8 cellular contexts compared by ENCODE assay signal in the genomic region with DNA sequence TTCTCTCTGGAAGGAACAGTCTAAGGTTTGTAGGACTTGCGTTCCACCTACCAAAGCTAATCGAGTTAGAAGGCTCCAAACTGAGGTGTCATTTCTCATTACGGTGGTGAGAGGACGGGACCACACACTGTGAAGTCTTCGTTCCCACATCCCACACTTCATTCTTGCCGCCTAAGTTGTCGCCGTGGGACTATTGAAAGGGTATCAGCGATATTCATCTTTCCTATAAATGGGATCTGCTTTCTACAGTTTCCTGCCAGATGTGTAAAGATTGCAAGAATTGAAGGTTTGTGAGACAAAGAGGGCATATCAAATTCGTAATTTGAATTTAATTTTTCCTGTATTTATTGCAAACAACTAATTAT. TPM values are rescaled to one million over a fixed set of nuclear protein-coding genes. Genes with fewer than 3 reads are reported as not detected.
DNase-seq lines count a peak whose midpoint lies in the region; ATAC-seq, FAIRE-seq and TF ChIP-seq lines count a peak whose summit lies in the region.

No MANE protein-coding gene starts in this region.

- H3K9me2 ChIP-seq in OCI-LY1 (ENCODE audit: low read depth, low read length), result no peaks in the 10 kb centered on the region

- intact Hi-C loops in pancreas (cut with DNase I), result no loop called here

- H3K4me1 ChIP-seq in DND-41 (ENCODE audit: insufficient read depth, low read length), result peaks cover 69% of the 10 kb centered on the region
- peaks cover 28% of the 10 kb centered on the region for H3K4me1 ChIP-seq in OCI-LY1 (ENCODE audit: insufficient read depth, low read length, severe bottlenecking)
- peaks cover 3 to 15% (median 13%) of the 10 kb centered on the region in 3 donors for H3K4me1 ChIP-seq in pancreas

- H3K79me2 ChIP-seq in DND-41 (ENCODE audit: insufficient read depth, low read length) (peaks cover 89% of the 10 kb centered on the region), OCI-LY1 (ENCODE audit: insufficient read depth, low read length) (peaks cover 25% of the 10 kb centered on the region)

- peak overlapping the region; percentile 82 for H3K4me2 ChIP-seq in DND-41 (ENCODE audit: insufficient read depth, low read length)
- H3K4me2 ChIP-seq in OCI-LY1 (ENCODE audit: low read length), result peak overlapping the region; percentile 85

- peak overlapping the region; percentile 96 for H2AFZ ChIP-seq in DND-41 (ENCODE audit: low read depth, low read length)
- H2AFZ ChIP-seq in OCI-LY1 (ENCODE audit: low read length), result no peak overlapping the region

- FAIRE-seq in pancreas (lab: Jason Lieb, UNC), result no peak

- ATAC-seq in DND-41 (ENCODE audit: insufficient read depth, low read depth), result peak; percentile 30; the same call in 2 of the 3 replicates
- ATAC-seq in pancreas, result no peak
- ATAC-seq in GM19455 (IDR thresholded peaks at IDR 0.05; ENCODE audit: unreplicated experiment), result no peak
- ATAC-seq in GM18907 (IDR thresholded peaks at IDR 0.05; ENCODE audit: unreplicated experiment), result no peak
- no peak for ATAC-seq in HG02852 (IDR thresholded peaks at IDR 0.05; ENCODE audit: unreplicated experiment)

- TF ChIP-seq CTCF in DND-41 (IDR thresholded peaks at IDR 0.05; ENCODE audit: borderline replicate concordance, extremely low read depth, low read length, poor library complexity, severe bottlenecking) (no peak), OCI-LY1 (IDR thresholded peaks at IDR 0.05; ENCODE audit: low read length) (no peak), pancreas (IDR thresholded peaks at IDR 0.05) (no peak)

- 1 to 2% methylated on average over 10 of the region's 10 CpGs for WGBS in pancreas, 2 donors

- H3F3A ChIP-seq in OCI-LY1 (ENCODE audit: insufficient read depth, low read length), result no peaks in the 10 kb centered on the region

- peaks cover 30% of the 10 kb centered on the region for H3K36me3 ChIP-seq in DND-41 (ENCODE audit: insufficient read depth, low read length)
- H3K36me3 ChIP-seq in OCI-LY1 (ENCODE audit: insufficient read depth, low read length), result peaks cover 33% of the 10 kb centered on the region; the same call in 1 of the 2 replicates
- no peaks in the 10 kb centered on the region for H3K36me3 ChIP-seq in pancreas

- H4K20me1 ChIP-seq in DND-41 (ENCODE audit: insufficient read depth, low read length) (peaks cover 18% of the 10 kb centered on the region; the same call in 1 of the 2 replicates), OCI-LY1 (ENCODE audit: insufficient read depth, low read length) (no peaks in the 10 kb centered on the region)

- peak overlapping the region; percentile 81 for H3K9ac ChIP-seq in DND-41 (ENCODE audit: low read depth, low read length)
- H3K9ac ChIP-seq in OCI-LY1 (ENCODE audit: low read length), result peak overlapping the region; percentile 69

- H3K27ac ChIP-seq in DND-41 (ENCODE audit: low read length) (peak overlapping the region; percentile 93), OCI-LY1 (ENCODE audit: low read depth, low read length, poor library complexity, severe bottlenecking) (peak overlapping the region; percentile 83), epithelial cell of prostate (peak overlapping the region; percentile 84), pancreas (peak overlapping the region; percentile 74 to 91 (median 86))

- H3K27me3 ChIP-seq in DND-41 (ENCODE audit: insufficient read depth, low read length, poor library complexity) (no peaks in the 10 kb centered on the region), OCI-LY1 (ENCODE audit: insufficient read depth, low read length) (no peaks in the 10 kb centered on the region), pancreas (no peaks in the 10 kb centered on the region)

- H3K4me3 ChIP-seq in DND-41 (ENCODE audit: low read depth in 1 of 2, low read length in 2 of 2), result peak overlapping the region; percentile 57 to 83; a peak in 3 of 4 replicates
- peak overlapping the region; percentile 60 for H3K4me3 ChIP-seq in OCI-LY1 (ENCODE audit: low read depth, low read length, poor library complexity, severe bottlenecking)
- H3K4me3 ChIP-seq in pancreas, result peak overlapping the region; percentile 71 to 96 (median 84)

- H3K9me3 ChIP-seq in DND-41 (ENCODE audit: insufficient read depth, low read length, severe bottlenecking) (no peaks in the 10 kb centered on the region), OCI-LY1 (ENCODE audit: low read length) (no peaks in the 10 kb centered on the region), pancreas (no peaks in the 10 kb centered on the region)

- DNase-seq in DND-41 (no peak), epithelial cell of prostate (ENCODE audit: low read depth, low spot score) (no peak), pancreas (no peak), Ammon's horn (ENCODE audit: low spot score) (no peak)

RNA-seq across cellular contexts. Expression of a gene that starts 0.6 kb away (rescaled TPM):
- total RNA-seq in pancreas, result 10 to 100 TPM in 2 of 6 donors, 1 to 10 TPM in 4; 4.2 to 11.6 (median 6.6) TPM
- 1 to 10 TPM; 3.9 to 7.8 TPM for polyA plus RNA-seq in pancreas

RNA-seq across cellular contexts. Expression of a gene that starts 47.7 kb away (rescaled TPM):
- 10 to 100 TPM in 4 of 6 donors, 1 to 10 TPM in 2; 7.6 to 15.7 (median 11.4) TPM for total RNA-seq in pancreas
- 10 to 100 TPM; 15.4 to 19.5 TPM for polyA plus RNA-seq in pancreas

RNA-seq across cellular contexts. Expression of a gene that starts 48.3 kb away (rescaled TPM):
- total RNA-seq in pancreas, result 1 to 10 TPM in 2 of 6 donors, under 1 TPM in 4; 0.35 to 1.5 (median 0.81) TPM
- under 1 TPM; 0.08 to 0.40 TPM for polyA plus RNA-seq in pancreas
